ENCODE assay signal across 9 cellular contexts in genomic region chr9:112754578-112754977, GRCh38. TPM values are rescaled to one million over a fixed set of nuclear protein-coding genes. Genes with fewer than 3 reads are reported as not detected.
DNase-seq lines count a peak whose midpoint lies in the region; ATAC-seq and TF ChIP-seq lines count a peak whose summit lies in the region.
"Had no signal": no experiment of that assay in that cellular context is flagged by ENCODE, and none has a peak within 500 bp of the region (broad histone marks: within the 10 kb centered on the region; RNA-seq: fewer than 3 reads in every experiment).

No MANE protein-coding gene starts in this region.

- H3K4me3 Mint-ChIP-seq in activated B cell treated with CpG ODN at 0.5 μM for 24 hours: peak overlapping the region; percentile 21

- CTCF ChIA-PET in activated B cell treated with CpG ODN at 0.5 μM for 24 hours (lab: Charles Lee): no interaction called here

- no peaks in the 10 kb centered on the region for H3K9me3 Mint-ChIP-seq in activated B cell treated with CpG ODN at 0.5 μM for 24 hours

- intact Hi-C loops in activated B cell treated with CpG ODN at 0.5 μM for 24 hours (cut with micrococcal nuclease) (no loop called here), heart right ventricle (cut with DNase I) (no loop called here)

- TF ChIP-seq CTCF in activated B cell treated with CpG ODN at 0.5 μM for 24 hours (IDR thresholded peaks at IDR 0.05) (no peak), gastroesophageal sphincter (IDR thresholded peaks at IDR 0.05) (no peak), heart right ventricle (IDR thresholded peaks at IDR 0.05) (no peak)

- H3K79me2 ChIP-seq in ACC112 (ENCODE audit: control insufficient read depth, insufficient read depth, low read length, unreplicated experiment): peaks cover 16% of the 10 kb centered on the region

- H3K27me3 ChIP-seq in ACC112 (ENCODE audit: insufficient read depth, low read length) (no peaks in the 10 kb centered on the region), gastroesophageal sphincter (no peaks in the 10 kb centered on the region), heart right ventricle (no peaks in the 10 kb centered on the region)

- no peak for TF ChIP-seq EP300 in gastroesophageal sphincter (IDR thresholded peaks at IDR 0.05)

- H3K9me3 ChIP-seq in gastroesophageal sphincter: no peaks in the 10 kb centered on the region
- no peaks in the 10 kb centered on the region for H3K9me3 ChIP-seq in heart right ventricle

- peak; percentile 27 for ATAC-seq in GM19043 (IDR thresholded peaks at IDR 0.05; ENCODE audit: low read depth, unreplicated experiment)
- ATAC-seq in activated B cell treated with CpG ODN at 0.5 μM for 24 hours (ENCODE audit: low read depth): no peak
- no peak for ATAC-seq in gastroesophageal sphincter
- no peak for ATAC-seq in GM21576 (IDR thresholded peaks at IDR 0.05; ENCODE audit: unreplicated experiment)
- ATAC-seq in heart right ventricle: no peak
- ATAC-seq in HG02973 (IDR thresholded peaks at IDR 0.05; ENCODE audit: unreplicated experiment): no peak

- DNase-seq in activated B cell treated with CpG ODN at 0.5 μM for 24 hours (no peak), heart right ventricle (no peak), DMS153 treated with DMSO at 0.1 percent for 48 hours (lab: John Stamatoyannopoulos, UW; ENCODE audit: unreplicated experiment) (no peak)
- DNase-seq: NCI-H2081 treated with DMSO at 0.1 percent for 48 hours had no signal

- H3K27me3 Mint-ChIP-seq in activated B cell treated with CpG ODN at 0.5 μM for 24 hours: no peaks in the 10 kb centered on the region

- H3K4me3 ChIP-seq in ACC112 (ENCODE audit: low read depth, low read length) (no peak overlapping the region), gastroesophageal sphincter (no peak overlapping the region), heart right ventricle (no peak overlapping the region)

- H2AFZ ChIP-seq in ACC112 (ENCODE audit: low read length, unreplicated experiment): peak overlapping the region; percentile 10

- H3K36me3 ChIP-seq in ACC112 (ENCODE audit: insufficient read depth, low read length): no peaks in the 10 kb centered on the region
- no peaks in the 10 kb centered on the region for H3K36me3 ChIP-seq in gastroesophageal sphincter
- no peaks in the 10 kb centered on the region for H3K36me3 ChIP-seq in heart right ventricle

- H3K4me1 Mint-ChIP-seq in activated B cell treated with CpG ODN at 0.5 μM for 24 hours: peaks cover 43% of the 10 kb centered on the region

- peak overlapping the region; percentile 20 for H3K27ac Mint-ChIP-seq in activated B cell treated with CpG ODN at 0.5 μM for 24 hours

- 37 to 56% methylated on average over 1 to 3 of the region's 3 CpGs for WGBS in gastroesophageal sphincter (ENCODE audit: low coverage in 1 of 2), 2 donors
- WGBS in heart right ventricle, 2 donors: 72 to 76% methylated on average over 3 of the region's 3 CpGs

- H3K27ac ChIP-seq in ACC112 (ENCODE audit: low read depth, low read length): peak overlapping the region; percentile 59
- peak overlapping the region in 3 of 4 donors; percentile 60 to 77 (median 76) for H3K27ac ChIP-seq in gastroesophageal sphincter
- peak overlapping the region in 3 of 10 donors; percentile 20 to 81 (median 58) for H3K27ac ChIP-seq in heart right ventricle

- peaks cover 35% of the 10 kb centered on the region for H3K4me1 ChIP-seq in ACC112 (ENCODE audit: control insufficient read depth, insufficient read depth, low read length, unreplicated experiment)
- H3K4me1 ChIP-seq in gastroesophageal sphincter: peaks cover 3 to 75% (median 43%) of the 10 kb centered on the region in 3 donors
- peaks cover 16 to 80% (median 45%) of the 10 kb centered on the region in 9 donors for H3K4me1 ChIP-seq in heart right ventricle

- TF ChIP-seq POLR2A in gastroesophageal sphincter (IDR thresholded peaks at IDR 0.05): no peak

- H3K36me3 Mint-ChIP-seq in activated B cell treated with CpG ODN at 0.5 μM for 24 hours (ENCODE audit: low read depth): peaks cover 5% of the 10 kb centered on the region

- POLR2A ChIA-PET in activated B cell treated with CpG ODN at 0.5 μM for 24 hours (lab: Charles Lee): interaction anchor here (1.7 kb wide), 1 partner anchor 37 kb away, joined by 3 read pairs; the partner anchor contains the start of gene INIP

RNA-seq across cellular contexts. Expression of gene SNX30, which starts 4.0 kb away (rescaled TPM):
- total RNA-seq in activated B cell treated with CpG ODN at 0.5 μM for 24 hours (6.1 and 6.5 TPM in 2 replicates), gastroesophageal sphincter (10 to 100 TPM in 2 of 4 donors, 1 to 10 TPM in 2; 6.2 to 18.2 (median 10.4) TPM), heart right ventricle (1 to 10 TPM; 3.1 to 7.2 (median 4.0) TPM)
- polyA plus RNA-seq in heart right ventricle: 1 to 10 TPM in 1 of 2 donors, under 1 TPM in 1; 0.88 to 1.2 TPM

RNA-seq across cellular contexts. Expression of gene INIP, which starts 36.7 kb away (rescaled TPM):
- 31.1 and 32.1 TPM in 2 replicates for total RNA-seq in activated B cell treated with CpG ODN at 0.5 μM for 24 hours
- total RNA-seq in gastroesophageal sphincter: 10 to 100 TPM; 11.6 to 14.2 (median 13.0) TPM
- 10 to 100 TPM; 10.7 to 18.9 (median 13.0) TPM for total RNA-seq in heart right ventricle
- polyA plus RNA-seq in heart right ventricle: 1 to 10 TPM; 4.5 to 8.1 TPM
